1 cellular context compared by ENCODE assay signal in the genomic region with DNA sequence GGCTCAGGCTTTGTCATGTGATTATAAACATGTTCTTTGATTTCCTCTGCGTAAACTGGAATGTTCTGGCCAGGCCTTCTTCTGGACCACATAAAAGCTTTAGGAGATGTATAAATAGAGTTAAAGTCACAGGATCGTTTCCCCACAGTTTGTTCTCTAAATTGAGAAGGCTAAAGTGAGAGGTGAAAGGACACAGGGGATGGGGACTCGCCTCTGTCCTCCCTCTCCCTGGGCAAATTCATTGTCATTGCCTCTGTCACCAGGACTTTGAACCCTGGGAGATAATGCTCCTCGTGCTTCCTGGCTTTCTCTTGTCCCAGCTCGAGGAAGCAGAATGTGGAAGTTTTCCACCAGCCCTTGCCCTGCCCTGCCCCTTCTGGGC.
TF ChIP-seq lines count a peak whose summit lies in the region.

No MANE protein-coding gene starts in this region.

TF ChIP-seq in HepG2, 621 proteins besides CTCF, POLR2A, EP300 and RAD21 (continued from another document and continues in another):
- peak; percentile 37; the same call in 1 of the 2 replicates for TF ChIP-seq ZFX (CRISPR knock-in tag; IDR thresholded peaks at IDR 0.05; ENCODE audit: low read depth)
- peak; percentile 90 for TF ChIP-seq RARA (CRISPR knock-in tag; IDR thresholded peaks at IDR 0.05)
- no peak for TF ChIP-seq KDM5A (IDR thresholded peaks at IDR 0.05; ENCODE audit: borderline replicate concordance, low read length)
- no peak for TF ChIP-seq MAZ (IDR thresholded peaks at IDR 0.05; ENCODE audit: borderline replicate concordance, low read depth, low read length)
- peak; percentile 38; the same call in 1 of the 2 replicates for TF ChIP-seq MAZ (CRISPR knock-in tag; IDR thresholded peaks at IDR 0.05; ENCODE audit: low read depth)
- no peak for TF ChIP-seq PBX3 (CRISPR knock-in tag; IDR thresholded peaks at IDR 0.05; ENCODE audit: borderline replicate concordance)
- peak; percentile 67 for TF ChIP-seq ONECUT2 (CRISPR knock-in tag; IDR thresholded peaks at IDR 0.05)
- no peak for TF ChIP-seq USF2 (IDR thresholded peaks at IDR 0.05; ENCODE audit: low read depth, low read length)
- no peak for TF ChIP-seq USF2 (CRISPR knock-in tag; IDR thresholded peaks at IDR 0.05; ENCODE audit: borderline replicate concordance)
- TF ChIP-seq SIX4 (CRISPR knock-in tag; IDR thresholded peaks at IDR 0.05), result peak; percentile 69
- TF ChIP-seq, protein P1, sequence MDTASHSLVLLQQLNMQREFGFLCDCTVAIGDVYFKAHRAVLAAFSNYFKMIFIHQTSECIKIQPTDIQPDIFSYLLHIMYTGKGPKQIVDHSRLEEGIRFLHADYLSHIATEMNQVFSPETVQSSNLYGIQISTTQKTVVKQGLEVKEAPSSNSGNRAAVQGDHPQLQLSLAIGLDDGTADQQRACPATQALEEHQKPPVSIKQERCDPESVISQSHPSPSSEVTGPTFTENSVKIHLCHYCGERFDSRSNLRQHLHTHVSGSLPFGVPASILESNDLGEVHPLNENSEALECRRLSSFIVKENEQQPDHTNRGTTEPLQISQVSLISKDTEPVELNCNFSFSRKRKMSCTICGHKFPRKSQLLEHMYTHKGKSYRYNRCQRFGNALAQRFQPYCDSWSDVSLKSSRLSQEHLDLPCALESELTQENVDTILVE (CRISPR knock-in tag; IDR thresholded peaks at IDR 0.05), result peak; percentile 55; the same call in 1 of the 2 replicates
- TF ChIP-seq ZNF850 (CRISPR knock-in tag; conservative IDR thresholded peaks at IDR 0.05), result no peak
- TF ChIP-seq HNF4G (IDR thresholded peaks at IDR 0.05; ENCODE audit: borderline replicate concordance, low read depth, low read length), result peak; percentile 92
- TF ChIP-seq HNF4G (CRISPR knock-in tag; IDR thresholded peaks at IDR 0.05; ENCODE audit: borderline replicate concordance, low read depth), result peak; percentile 91; the same call in 1 of the 2 replicates
- TF ChIP-seq ZBTB7B (CRISPR knock-in tag; IDR thresholded peaks at IDR 0.05), result 0 out of 2 replicates have a peak, but pooled peaks have one; percentile 31
- peak; percentile 71; the same call in 1 of the 2 replicates for TF ChIP-seq ZNF878 (CRISPR knock-in tag; IDR thresholded peaks at IDR 0.05)
- TF ChIP-seq HMGXB3 (CRISPR knock-in tag; IDR thresholded peaks at IDR 0.05; ENCODE audit: borderline replicate concordance), result peak; percentile 50; the same call in 1 of the 2 replicates
- TF ChIP-seq, protein P2, sequence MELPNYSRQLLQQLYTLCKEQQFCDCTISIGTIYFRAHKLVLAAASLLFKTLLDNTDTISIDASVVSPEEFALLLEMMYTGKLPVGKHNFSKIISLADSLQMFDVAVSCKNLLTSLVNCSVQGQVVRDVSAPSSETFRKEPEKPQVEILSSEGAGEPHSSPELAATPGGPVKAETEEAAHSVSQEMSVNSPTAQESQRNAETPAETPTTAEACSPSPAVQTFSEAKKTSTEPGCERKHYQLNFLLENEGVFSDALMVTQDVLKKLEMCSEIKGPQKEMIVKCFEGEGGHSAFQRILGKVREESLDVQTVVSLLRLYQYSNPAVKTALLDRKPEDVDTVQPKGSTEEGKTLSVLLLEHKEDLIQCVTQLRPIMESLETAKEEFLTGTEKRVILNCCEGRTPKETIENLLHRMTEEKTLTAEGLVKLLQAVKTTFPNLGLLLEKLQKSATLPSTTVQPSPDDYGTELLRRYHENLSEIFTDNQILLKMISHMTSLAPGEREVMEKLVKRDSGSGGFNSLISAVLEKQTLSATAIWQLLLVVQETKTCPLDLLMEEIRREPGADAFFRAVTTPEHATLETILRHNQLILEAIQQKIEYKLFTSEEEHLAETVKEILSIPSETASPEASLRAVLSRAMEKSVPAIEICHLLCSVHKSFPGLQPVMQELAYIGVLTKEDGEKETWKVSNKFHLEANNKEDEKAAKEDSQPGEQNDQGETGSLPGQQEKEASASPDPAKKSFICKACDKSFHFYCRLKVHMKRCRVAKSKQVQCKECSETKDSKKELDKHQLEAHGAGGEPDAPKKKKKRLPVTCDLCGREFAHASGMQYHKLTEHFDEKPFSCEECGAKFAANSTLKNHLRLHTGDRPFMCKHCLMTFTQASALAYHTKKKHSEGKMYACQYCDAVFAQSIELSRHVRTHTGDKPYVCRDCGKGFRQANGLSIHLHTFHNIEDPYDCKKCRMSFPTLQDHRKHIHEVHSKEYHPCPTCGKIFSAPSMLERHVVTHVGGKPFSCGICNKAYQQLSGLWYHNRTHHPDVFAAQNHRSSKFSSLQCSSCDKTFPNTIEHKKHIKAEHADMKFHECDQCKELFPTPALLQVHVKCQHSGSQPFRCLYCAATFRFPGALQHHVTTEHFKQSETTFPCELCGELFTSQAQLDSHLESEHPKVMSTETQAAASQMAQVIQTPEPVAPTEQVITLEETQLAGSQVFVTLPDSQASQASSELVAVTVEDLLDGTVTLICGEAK (IDR thresholded peaks at IDR 0.05), result no peak
- TF ChIP-seq, protein P2 (CRISPR knock-in tag; IDR thresholded peaks at IDR 0.05), result no peak; the same call in 1 of the 2 replicates
- no peak; the same call in 1 of the 2 replicates for TF ChIP-seq ZNF343 (CRISPR knock-in tag; IDR thresholded peaks at IDR 0.05)
- peak; percentile 77 for TF ChIP-seq ZNF644 (CRISPR knock-in tag; IDR thresholded peaks at IDR 0.05; ENCODE audit: low read depth)
- TF ChIP-seq ZNF20 (CRISPR knock-in tag; IDR thresholded peaks at IDR 0.05), result no peak
- no peak for TF ChIP-seq BRD4 (CRISPR knock-in tag; IDR thresholded peaks at IDR 0.05)
- no peak for TF ChIP-seq HOXA7 (CRISPR knock-in tag; IDR thresholded peaks at IDR 0.05)
- TF ChIP-seq SIN3A (IDR thresholded peaks at IDR 0.05; ENCODE audit: borderline replicate concordance, low read depth, low read length), result no peak
- TF ChIP-seq FOXJ3 (CRISPR knock-in tag; IDR thresholded peaks at IDR 0.05; ENCODE audit: borderline replicate concordance), result 0 out of 2 replicates have a peak, but pooled peaks have one; percentile 9
- peak; percentile 63 for TF ChIP-seq XRCC5 (optimal IDR thresholded peaks at IDR 0.05; ENCODE audit: low read length)
- no peak; the same call in 1 of the 2 replicates for TF ChIP-seq NAIF1 (CRISPR knock-in tag; IDR thresholded peaks at IDR 0.05; ENCODE audit: borderline replicate concordance)
- TF ChIP-seq ELF4 (CRISPR knock-in tag; IDR thresholded peaks at IDR 0.05; ENCODE audit: borderline replicate concordance), result peak; percentile 71; the same call in 1 of the 2 replicates
- peak; percentile 13; the same call in 1 of the 2 replicates for TF ChIP-seq SMC3 (IDR thresholded peaks at IDR 0.05; ENCODE audit: low read length)
- TF ChIP-seq, protein P3, sequence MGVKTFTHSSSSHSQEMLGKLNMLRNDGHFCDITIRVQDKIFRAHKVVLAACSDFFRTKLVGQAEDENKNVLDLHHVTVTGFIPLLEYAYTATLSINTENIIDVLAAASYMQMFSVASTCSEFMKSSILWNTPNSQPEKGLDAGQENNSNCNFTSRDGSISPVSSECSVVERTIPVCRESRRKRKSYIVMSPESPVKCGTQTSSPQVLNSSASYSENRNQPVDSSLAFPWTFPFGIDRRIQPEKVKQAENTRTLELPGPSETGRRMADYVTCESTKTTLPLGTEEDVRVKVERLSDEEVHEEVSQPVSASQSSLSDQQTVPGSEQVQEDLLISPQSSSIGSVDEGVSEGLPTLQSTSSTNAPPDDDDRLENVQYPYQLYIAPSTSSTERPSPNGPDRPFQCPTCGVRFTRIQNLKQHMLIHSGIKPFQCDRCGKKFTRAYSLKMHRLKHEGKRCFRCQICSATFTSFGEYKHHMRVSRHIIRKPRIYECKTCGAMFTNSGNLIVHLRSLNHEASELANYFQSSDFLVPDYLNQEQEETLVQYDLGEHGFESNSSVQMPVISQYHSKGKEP (CRISPR knock-in tag; IDR thresholded peaks at IDR 0.05), result no peak
